1 cellular context compared by ENCODE assay signal in genomic region chr10:69451784-69452251, GRCh38.
TF ChIP-seq lines count a peak whose summit lies in the region.

No MANE protein-coding gene starts in this region.

TF ChIP-seq in IMR-90, 13 proteins besides CTCF, POLR2A, EP300 and RAD21 (continued from another document):
- TF ChIP-seq USF2 (IDR thresholded peaks at IDR 0.05; ENCODE audit: low read depth, low read length), result no peak
- TF ChIP-seq RCOR1 (IDR thresholded peaks at IDR 0.05; ENCODE audit: insufficient replicate concordance, low read length), result no peak
- no peak for TF ChIP-seq NFE2L2 (IDR thresholded peaks at IDR 0.05; ENCODE audit: low read depth, low read length)
- no peak for TF ChIP-seq CHD1 (IDR thresholded peaks at IDR 0.05; ENCODE audit: low read depth, low read length)
- no peak for TF ChIP-seq BHLHE40 (IDR thresholded peaks at IDR 0.05; ENCODE audit: low read depth, low read length)
- no peak for TF ChIP-seq RFX5 (IDR thresholded peaks at IDR 0.05; ENCODE audit: low read depth, low read length)
- TF ChIP-seq MXI1 (IDR thresholded peaks at IDR 0.05; ENCODE audit: borderline replicate concordance, low read depth, low read length), result no peak
- no peak for TF ChIP-seq ELK1 (IDR thresholded peaks at IDR 0.05; ENCODE audit: borderline replicate concordance, low read depth, low read length)
- no peak for TF ChIP-seq MAZ (IDR thresholded peaks at IDR 0.05; ENCODE audit: borderline replicate concordance, low read depth, low read length)
- TF ChIP-seq SMC3 (IDR thresholded peaks at IDR 0.05; ENCODE audit: low read depth, low read length), result no peak
- no peak for TF ChIP-seq CEBPB (IDR thresholded peaks at IDR 0.05; ENCODE audit: low read depth, low read length)
TF ChIP-seq in IMR-90: peak in this region for 0.
